In genomic region chr10:4280481-4281206, GRCh38 we compare ENCODE assay signal across 10 cellular contexts.
DNase-seq lines count a peak whose midpoint lies in the region; ATAC-seq and TF ChIP-seq lines count a peak whose summit lies in the region.
"Had no signal": no experiment of that assay in that cellular context is flagged by ENCODE, and none has a peak within 500 bp of the region (broad histone marks: within the 10 kb centered on the region; RNA-seq: fewer than 3 reads in every experiment).

No MANE protein-coding gene starts in this region.

- DNase-seq in HFFc6, result peak; percentile 45
- DNase-seq in brain pericyte (ENCODE audit: low read depth, low spot score), result peak; percentile 43
- DNase-seq in iris pigment epithelial cell (ENCODE audit: low read depth), result peak; percentile 63
- DNase-seq in NK-92 treated with Interleukin-12 subunit alpha and Interleukin-12 subunit beta, amount 100 ng/mL, for 24 hours (lab: John Stamatoyannopoulos, UW), result no peak
- DNase-seq: DND-41; stimulated activated naive CD4-positive, alpha-beta T cell had no signal

- H3K9me3 Mint-ChIP-seq in HFFc6, result no peaks in the 10 kb centered on the region

- peak overlapping the region; percentile 74 for H3K27ac ChIP-seq in stomach smooth muscle (ENCODE audit: low read length)

- peaks cover 2% of the 10 kb centered on the region for H3K27me3 Mint-ChIP-seq in HFFc6 (ENCODE audit: insufficient read depth)

- ATAC-seq in GM21529 (IDR thresholded peaks at IDR 0.05; ENCODE audit: unreplicated experiment) (no peak), GM18520 (IDR thresholded peaks at IDR 0.05; ENCODE audit: unreplicated experiment) (no peak), GM19452 (IDR thresholded peaks at IDR 0.05; ENCODE audit: unreplicated experiment) (no peak)

- H3K27me3 ChIP-seq in stomach smooth muscle (ENCODE audit: control insufficient read depth in 1 of 2, insufficient read depth in 2 of 2, low read length in 2 of 2), result no peaks in the 10 kb centered on the region

- H3K9me3 ChIP-seq in stomach smooth muscle (ENCODE audit: control insufficient read depth in 2 of 2, low read length in 2 of 2), result no peaks in the 10 kb centered on the region

- no peak overlapping the region for H3K9ac ChIP-seq in stomach smooth muscle (ENCODE audit: low read length in 2 of 2)

- H3K4me3 Mint-ChIP-seq in HFFc6, result peak overlapping the region; percentile 5; the same call in 1 of the 2 replicates

- no peak for TF ChIP-seq CTCF in HFFc6 (IDR thresholded peaks at IDR 0.05)

- no peaks in the 10 kb centered on the region for H3K36me3 ChIP-seq in stomach smooth muscle (ENCODE audit: control insufficient read depth in 2 of 2, insufficient read depth in 2 of 2, low read length in 2 of 2)

- peaks cover 56% of the 10 kb centered on the region for H3K4me1 Mint-ChIP-seq in HFFc6 (ENCODE audit: low read depth)

- H3K4me1 ChIP-seq in stomach smooth muscle (ENCODE audit: control insufficient read depth, insufficient read depth, low read length), result peaks cover 51% of the 10 kb centered on the region

- H3K36me3 Mint-ChIP-seq in HFFc6 (ENCODE audit: low read depth), result peaks cover 6% of the 10 kb centered on the region

- peak overlapping the region in 1 of 2 donors; percentile 1 for H3K4me3 ChIP-seq in stomach smooth muscle (ENCODE audit: low read length in 2 of 2)

- peak overlapping the region; percentile 85 for H3K27ac Mint-ChIP-seq in HFFc6
